In the genomic region with DNA sequence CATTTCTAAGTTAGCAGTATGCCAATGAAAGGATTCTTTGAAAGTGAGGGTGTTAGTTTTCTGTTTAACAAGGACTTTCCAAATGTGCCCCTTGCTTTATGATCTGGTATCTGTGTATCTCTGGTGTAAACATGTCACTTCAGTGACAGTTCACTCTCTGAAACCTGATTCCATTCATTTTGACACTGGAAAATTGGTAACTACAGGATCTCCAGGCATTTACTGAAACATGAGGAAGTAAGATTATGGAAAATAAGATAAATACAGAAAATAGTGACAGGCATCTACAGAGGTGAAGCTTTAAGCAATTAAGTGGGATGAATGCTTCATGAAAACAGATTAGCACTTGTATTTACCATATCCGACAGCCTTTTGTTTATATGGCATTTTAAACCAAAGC, we compare ENCODE assay signal across 24 cellular contexts.
"Had no signal": no experiment of that assay in that cellular context is flagged by ENCODE, and none has a peak within 500 bp of the region (broad histone marks: within the 10 kb centered on the region; RNA-seq: fewer than 3 reads in every experiment).

No MANE protein-coding gene starts in this region.

- H3K4me2 ChIP-seq: KMS-11 had no signal

- H3K9ac ChIP-seq: KMS-11 had no signal

- H3K27me3 ChIP-seq: ascending aorta, body of pancreas had no signal

- FAIRE-seq: bronchial epithelial cell had no signal

- ATAC-seq: activated naive CD4-positive, alpha-beta T cell treated with anti-CD3 and anti-CD28 coated beads, Interleukin-2, amount 50 U/mL, for 72 hours; activated naive CD8-positive, alpha-beta T cell treated with anti-CD3 and anti-CD28 coated beads, Interleukin-2, amount 50 U/mL, for 24 hours; activated T-cell treated with anti-CD3 and anti-CD28 coated beads, Interleukin-2, amount 50 U/mL, for 4 hours; body of pancreas; T-helper 17 cell had no signal

- DNase-seq: activated CD4-positive, alpha-beta memory T cell treated with anti-CD3 and anti-CD28 coated beads for 36 hours; activated CD4-positive, alpha-beta T cell treated with anti-CD3 and anti-CD28 coated beads, Interleukin-2, amount 10 ng/mL, durations not matched to agents 7 days and 5 days; activated CD4-positive, CD25-positive, alpha-beta regulatory T cell; activated CD8-positive, alpha-beta memory T cell treated with anti-CD3 and anti-CD28 coated beads for 24 hours; activated effector memory CD4-positive, alpha-beta T cell treated with anti-CD3 and anti-CD28 coated beads, Interleukin-2, amount 50 U/mL, for 16 hours; activated naive CD4-positive, alpha-beta T cell treated with Interleukin-2 at 50 U/mL for 16 hours; activated naive CD8-positive, alpha-beta T cell treated with anti-CD3 and anti-CD28 coated beads, Interleukin-2, amount 50 U/mL, for 24 hours; activated T-cell treated with anti-CD3 and anti-CD28 coated beads, Interleukin-2, amount 50 U/mL, for 4 hours; amniotic stem cell; body of pancreas; central memory CD4-positive, alpha-beta T cell; NCI-H1092; NCI-H1436; NCI-H1930; NCI-H2107; NCI-H226; SIG-M5; T-helper 17 cell; T-helper 9 cell had no signal

- H3K27ac ChIP-seq: ascending aorta, body of pancreas, KMS-11, VCaP had no signal

- H3K4me1 ChIP-seq: ascending aorta, body of pancreas had no signal

- H3K36me3 ChIP-seq: ascending aorta had no signal

- H3K9me3 ChIP-seq: ascending aorta, body of pancreas had no signal

- H3K4me3 ChIP-seq: ascending aorta, body of pancreas had no signal
